ENCODE assay signal across 9 cellular contexts in the genomic region with DNA sequence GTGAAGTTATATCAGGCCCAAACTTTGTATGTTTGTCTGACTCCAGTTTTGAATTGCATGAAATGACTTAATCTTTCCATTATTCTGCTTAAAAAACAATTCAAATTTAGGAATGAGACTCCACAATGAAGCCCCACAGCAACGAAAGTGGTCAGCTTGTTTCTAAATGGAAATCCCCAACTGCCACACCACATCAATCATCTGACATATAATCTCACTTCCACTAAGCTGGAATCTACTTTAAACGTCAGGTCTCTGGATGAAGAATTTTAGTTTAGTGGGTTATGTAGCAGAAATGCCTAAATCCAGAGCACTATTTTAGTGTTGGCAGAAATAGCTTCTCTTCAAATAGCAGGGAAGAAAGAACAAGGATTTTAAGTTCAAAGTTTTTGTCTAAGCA. TPM values are rescaled to one million over a fixed set of nuclear protein-coding genes. Genes with fewer than 3 reads are reported as not detected.
DNase-seq lines count a peak whose midpoint lies in the region; ATAC-seq lines count a peak whose summit lies in the region.
"Had no signal": no experiment of that assay in that cellular context is flagged by ENCODE, and none has a peak within 500 bp of the region (broad histone marks: within the 10 kb centered on the region; RNA-seq: fewer than 3 reads in every experiment).

No MANE protein-coding gene starts in this region.

- peak overlapping the region; percentile 84 for H3K4me3 ChIP-seq in endocrine pancreas (ENCODE audit: control insufficient read depth, insufficient read depth, low read length)

- no peak for ATAC-seq in activated T-cell treated with anti-CD3 and anti-CD28 coated beads, Interleukin-2, amount 50 U/mL, for 72 hours (replicated peaks in 1 of 2)
- ATAC-seq in activated T-cell treated with anti-CD3 and anti-CD28 coated beads, Interleukin-2, amount 50 U/mL, for 4 hours = no peak
- no peak for ATAC-seq in stimulated activated memory B cell treated with anti-CD40 and anti-IgM and Interleukin-4, amounts not matched to agents 10 μg/mL and 1 μg/mL and 100 μg/mL, for 72 hours
- ATAC-seq in HG03280 (IDR thresholded peaks at IDR 0.05; ENCODE audit: unreplicated experiment) (no peak), GM18907 (IDR thresholded peaks at IDR 0.05; ENCODE audit: unreplicated experiment) (no peak)

- H3K27ac Mint-ChIP-seq in activated T-cell treated with anti-CD3 and anti-CD28 coated beads, Interleukin-2, amount 50 U/mL, for 72 hours = no peak overlapping the region
- peak overlapping the region; percentile 96 for H3K27ac Mint-ChIP-seq in stimulated activated memory B cell treated with anti-CD40 and anti-IgM and Interleukin-4, amounts not matched to agents 10 μg/mL and 1 μg/mL and 100 μg/mL, for 72 hours

- peaks cover 0 to 4% of the 10 kb centered on the region in 2 donors for H3K36me3 Mint-ChIP-seq in activated T-cell treated with anti-CD3 and anti-CD28 coated beads, Interleukin-2, amount 50 U/mL, for 72 hours (ENCODE audit: insufficient read depth in 2 of 2)
- no peaks in the 10 kb centered on the region for H3K36me3 Mint-ChIP-seq in activated T-cell treated with anti-CD3 and anti-CD28 coated beads, Interleukin-2, amount 50 U/mL, for 4 hours (ENCODE audit: insufficient read depth)
- no peaks in the 10 kb centered on the region for H3K36me3 Mint-ChIP-seq in stimulated activated memory B cell treated with anti-CD40 and anti-IgM and Interleukin-4, amounts not matched to agents 10 μg/mL and 1 μg/mL and 100 μg/mL, for 72 hours

- H3K9me3 Mint-ChIP-seq in activated T-cell treated with anti-CD3 and anti-CD28 coated beads, Interleukin-2, amount 50 U/mL, for 72 hours = no peaks in the 10 kb centered on the region
- no peaks in the 10 kb centered on the region for H3K9me3 Mint-ChIP-seq in activated T-cell treated with anti-CD3 and anti-CD28 coated beads, Interleukin-2, amount 50 U/mL, for 4 hours
- H3K9me3 Mint-ChIP-seq in stimulated activated memory B cell treated with anti-CD40 and anti-IgM and Interleukin-4, amounts not matched to agents 10 μg/mL and 1 μg/mL and 100 μg/mL, for 72 hours = no peaks in the 10 kb centered on the region

- H3K9ac ChIP-seq in endocrine pancreas (ENCODE audit: control insufficient read depth, insufficient read depth, low read length) = no peak overlapping the region

- no peaks in the 10 kb centered on the region for H3K27me3 Mint-ChIP-seq in activated T-cell treated with anti-CD3 and anti-CD28 coated beads, Interleukin-2, amount 50 U/mL, for 72 hours (ENCODE audit: low read depth)
- no peaks in the 10 kb centered on the region for H3K27me3 Mint-ChIP-seq in activated T-cell treated with anti-CD3 and anti-CD28 coated beads, Interleukin-2, amount 50 U/mL, for 4 hours (ENCODE audit: low read depth)
- H3K27me3 Mint-ChIP-seq in stimulated activated memory B cell treated with anti-CD40 and anti-IgM and Interleukin-4, amounts not matched to agents 10 μg/mL and 1 μg/mL and 100 μg/mL, for 72 hours = no peaks in the 10 kb centered on the region

- H3K27me3 ChIP-seq in endocrine pancreas (ENCODE audit: control insufficient read depth, insufficient read depth, low read length) = no peaks in the 10 kb centered on the region

- H3K4me1 Mint-ChIP-seq in activated T-cell treated with anti-CD3 and anti-CD28 coated beads, Interleukin-2, amount 50 U/mL, for 72 hours (ENCODE audit: low read depth) = peaks cover 40% of the 10 kb centered on the region
- H3K4me1 Mint-ChIP-seq in activated T-cell treated with anti-CD3 and anti-CD28 coated beads, Interleukin-2, amount 50 U/mL, for 4 hours (ENCODE audit: low read depth) = peaks cover 25% of the 10 kb centered on the region
- H3K4me1 Mint-ChIP-seq in stimulated activated memory B cell treated with anti-CD40 and anti-IgM and Interleukin-4, amounts not matched to agents 10 μg/mL and 1 μg/mL and 100 μg/mL, for 72 hours = peaks cover 23% of the 10 kb centered on the region

- DNase-seq in activated T-cell treated with anti-CD3 and anti-CD28 coated beads, Interleukin-2, amount 50 U/mL, for 72 hours = no peak
- no peak for DNase-seq in activated T-cell treated with anti-CD3 and anti-CD28 coated beads, Interleukin-2, amount 50 U/mL, for 4 hours
- DNase-seq in NAMALWA (ENCODE audit: low spot score) = peak; percentile 55
- DNase-seq in amniotic stem cell (lab: John Stamatoyannopoulos, UW) = no peak
- DNase-seq: stimulated activated naive CD4-positive, alpha-beta T cell had no signal

- H3K4me1 ChIP-seq in endocrine pancreas (ENCODE audit: control insufficient read depth, insufficient read depth, low read length) = peaks cover 14% of the 10 kb centered on the region

- H3K4me3 Mint-ChIP-seq in activated T-cell treated with anti-CD3 and anti-CD28 coated beads, Interleukin-2, amount 50 U/mL, for 72 hours = peak overlapping the region; percentile 25 to 90
- no peak overlapping the region for H3K4me3 Mint-ChIP-seq in activated T-cell treated with anti-CD3 and anti-CD28 coated beads, Interleukin-2, amount 50 U/mL, for 4 hours
- no peak overlapping the region for H3K4me3 Mint-ChIP-seq in stimulated activated memory B cell treated with anti-CD40 and anti-IgM and Interleukin-4, amounts not matched to agents 10 μg/mL and 1 μg/mL and 100 μg/mL, for 72 hours

- H3K9me3 ChIP-seq in endocrine pancreas (ENCODE audit: control insufficient read depth, low read length) = no peaks in the 10 kb centered on the region

- H3K36me3 ChIP-seq in endocrine pancreas (ENCODE audit: control insufficient read depth, insufficient read depth, low read length) = no peaks in the 10 kb centered on the region

RNA-seq across cellular contexts. Expression of a gene that starts 1.8 kb away (rescaled TPM):
- total RNA-seq in activated T-cell treated with anti-CD3 and anti-CD28 coated beads, Interleukin-2, amount 50 U/mL, for 72 hours = 10 to 100 TPM; 12.4 to 12.8 TPM
- total RNA-seq in activated T-cell treated with anti-CD3 and anti-CD28 coated beads, Interleukin-2, amount 50 U/mL, for 4 hours = 1 to 10 TPM; 8.9 to 9.7 (median 9.3) TPM

Comparison
In these comparisons a context has a peak if more than half of its experiments do, and no peak if none do; other contexts are left out.
1. H3K4me3 Mint-ChIP-seq: peak in activated T-cell treated with anti-CD3 and anti-CD28 coated beads, Interleukin-2, amount 50 U/mL, for 72 hours (2 of 2); none in activated T-cell treated with anti-CD3 and anti-CD28 coated beads, Interleukin-2, amount 50 U/mL, for 4 hours (single experiment) and stimulated activated memory B cell treated with anti-CD40 and anti-IgM and Interleukin-4, amounts not matched to agents 10 μg/mL and 1 μg/mL and 100 μg/mL, for 72 hours (single experiment).